Comparison of ENCODE assay signal across 1 cellular context in genomic region chr9:70258692-70259511, GRCh38.
TF ChIP-seq lines count a peak whose summit lies in the region.

Gene SMC5, plus strand, starts transcription at chr9:70258978. Its CDS starts 101 bp downstream, at chr9:70259079.

TF ChIP-seq in K562, 482 proteins besides CTCF, POLR2A, EP300 and RAD21 (continued from another document and continues in another):
- no peak for TF ChIP-seq ZNF318 (IDR thresholded peaks at IDR 0.05; ENCODE audit: borderline replicate concordance in 1 of 2, low read depth in 1 of 2)
- TF ChIP-seq NR3C1 (CRISPR knock-in tag; IDR thresholded peaks at IDR 0.05) = 0 out of 2 replicates have a peak, but pooled peaks have one; percentile 29
- TF ChIP-seq USF1 (CRISPR knock-in tag; IDR thresholded peaks at IDR 0.05) = no peak
- no peak for TF ChIP-seq PBX2 (CRISPR knock-in tag; IDR thresholded peaks at IDR 0.05; ENCODE audit: low read depth)
- TF ChIP-seq PBX2 (tag; conservative IDR thresholded peaks at IDR 0.05; ENCODE audit: low read depth) = no peak
- TF ChIP-seq TARDBP (IDR thresholded peaks at IDR 0.05) = 0 out of 2 replicates have a peak, but pooled peaks have one; percentile 49
- no peak for TF ChIP-seq ZNF764 (CRISPR knock-in tag; IDR thresholded peaks at IDR 0.05; ENCODE audit: low read depth)
- TF ChIP-seq ZNF232 (CRISPR knock-in tag; IDR thresholded peaks at IDR 0.05) = 0 out of 2 replicates have a peak, but pooled peaks have one; percentile 36
- no peak for TF ChIP-seq POU5F1 (IDR thresholded peaks at IDR 0.05; ENCODE audit: borderline replicate concordance, low read depth, low read length, partially characterized antibody)
- TF ChIP-seq STAT5B (CRISPR knock-in tag; IDR thresholded peaks at IDR 0.05) = no peak
- TF ChIP-seq THAP12 (CRISPR knock-in tag; IDR thresholded peaks at IDR 0.05) = peak; percentile 71; the same call in 1 of the 2 replicates
- TF ChIP-seq ARID3B (CRISPR knock-in tag; IDR thresholded peaks at IDR 0.05; ENCODE audit: borderline replicate concordance) = no peak
- TF ChIP-seq CREB5 (CRISPR knock-in tag; IDR thresholded peaks at IDR 0.05) = no peak
- no peak for TF ChIP-seq ZNF23 (CRISPR knock-in tag; IDR thresholded peaks at IDR 0.05)
- no peak for TF ChIP-seq SRSF9 (IDR thresholded peaks at IDR 0.05; ENCODE audit: borderline replicate concordance, low read depth, low read length)
- no peak for TF ChIP-seq CCNT2 (IDR thresholded peaks at IDR 0.05; ENCODE audit: borderline replicate concordance, extremely low read depth, insufficient read length, low read depth, low read length)
- no peak for TF ChIP-seq MBD1 (CRISPR knock-in tag; IDR thresholded peaks at IDR 0.05)
- peak; percentile 76 for TF ChIP-seq POLR2AphosphoS5 (IDR thresholded peaks at IDR 0.05; ENCODE audit: control insufficient read depth, insufficient read depth, low read depth, low read length)
- peak in 1 of 2 experiments; percentile 47; a peak in 3 of 4 replicates for TF ChIP-seq MAZ (CRISPR knock-in tag; conservative IDR thresholded peaks at IDR 0.05 in 1 of 2, IDR thresholded peaks at IDR 0.05 in 1 of 2)
- no peak for TF ChIP-seq ILF3 (IDR thresholded peaks at IDR 0.05; ENCODE audit: borderline replicate concordance)
- TF ChIP-seq YY1 (IDR thresholded peaks at IDR 0.05; ENCODE audit: borderline replicate concordance in 1 of 3, control insufficient read depth in 1 of 3, extremely low read depth in 1 of 3, insufficient read depth in 3 of 3, insufficient read length in 1 of 3, insufficient replicate concordance in 2 of 3, low read depth in 1 of 3, low read length in 2 of 3) = peak in 2 of 3 experiments; percentile 39 to 77
- TF ChIP-seq KLF16 (IDR thresholded peaks at IDR 0.05) = no peak
- TF ChIP-seq PCBP2 (IDR thresholded peaks at IDR 0.05; ENCODE audit: low read depth, low read length, poor library complexity, severe bottlenecking) = no peak
- TF ChIP-seq SOX6 (IDR thresholded peaks at IDR 0.05) = 0 out of 2 replicates have a peak, but pooled peaks have one; percentile 32
- TF ChIP-seq CREM (IDR thresholded peaks at IDR 0.05; ENCODE audit: low read depth) = peak; percentile 83
- TF ChIP-seq MXI1 (IDR thresholded peaks at IDR 0.05; ENCODE audit: low read depth, low read length) = no peak
- no peak for TF ChIP-seq ZNF695 (CRISPR knock-in tag; IDR thresholded peaks at IDR 0.05)
- TF ChIP-seq MAFK (IDR thresholded peaks at IDR 0.05; ENCODE audit: low read length) = no peak
- no peak for TF ChIP-seq GABPB2 (CRISPR knock-in tag; conservative IDR thresholded peaks at IDR 0.05)
- TF ChIP-seq ID3 (CRISPR knock-in tag; IDR thresholded peaks at IDR 0.05) = no peak
- no peak for TF ChIP-seq ID3 (tag; IDR thresholded peaks at IDR 0.05)
- no peak for TF ChIP-seq NFE2 (IDR thresholded peaks at IDR 0.05; ENCODE audit: low read depth)
- TF ChIP-seq ZNF224 (CRISPR knock-in tag; IDR thresholded peaks at IDR 0.05) = no peak
- peak; percentile 88 for TF ChIP-seq KDM5B (IDR thresholded peaks at IDR 0.05; ENCODE audit: insufficient replicate concordance, low read depth, low read length)
- TF ChIP-seq DPF2 (IDR thresholded peaks at IDR 0.05) = peak; percentile 13; the same call in 1 of the 2 replicates
- no peak for TF ChIP-seq JUN (IDR thresholded peaks at IDR 0.05; ENCODE audit: borderline replicate concordance, low read depth, low read length)
- TF ChIP-seq JUN (CRISPR knock-in tag; IDR thresholded peaks at IDR 0.05; ENCODE audit: borderline replicate concordance) = 0 out of 2 replicates have a peak, but pooled peaks have one; percentile 70
- TF ChIP-seq SMARCE1 (IDR thresholded peaks at IDR 0.05) = no peak
